Comparison of ENCODE assay signal across 15 cellular contexts in the genomic region with DNA sequence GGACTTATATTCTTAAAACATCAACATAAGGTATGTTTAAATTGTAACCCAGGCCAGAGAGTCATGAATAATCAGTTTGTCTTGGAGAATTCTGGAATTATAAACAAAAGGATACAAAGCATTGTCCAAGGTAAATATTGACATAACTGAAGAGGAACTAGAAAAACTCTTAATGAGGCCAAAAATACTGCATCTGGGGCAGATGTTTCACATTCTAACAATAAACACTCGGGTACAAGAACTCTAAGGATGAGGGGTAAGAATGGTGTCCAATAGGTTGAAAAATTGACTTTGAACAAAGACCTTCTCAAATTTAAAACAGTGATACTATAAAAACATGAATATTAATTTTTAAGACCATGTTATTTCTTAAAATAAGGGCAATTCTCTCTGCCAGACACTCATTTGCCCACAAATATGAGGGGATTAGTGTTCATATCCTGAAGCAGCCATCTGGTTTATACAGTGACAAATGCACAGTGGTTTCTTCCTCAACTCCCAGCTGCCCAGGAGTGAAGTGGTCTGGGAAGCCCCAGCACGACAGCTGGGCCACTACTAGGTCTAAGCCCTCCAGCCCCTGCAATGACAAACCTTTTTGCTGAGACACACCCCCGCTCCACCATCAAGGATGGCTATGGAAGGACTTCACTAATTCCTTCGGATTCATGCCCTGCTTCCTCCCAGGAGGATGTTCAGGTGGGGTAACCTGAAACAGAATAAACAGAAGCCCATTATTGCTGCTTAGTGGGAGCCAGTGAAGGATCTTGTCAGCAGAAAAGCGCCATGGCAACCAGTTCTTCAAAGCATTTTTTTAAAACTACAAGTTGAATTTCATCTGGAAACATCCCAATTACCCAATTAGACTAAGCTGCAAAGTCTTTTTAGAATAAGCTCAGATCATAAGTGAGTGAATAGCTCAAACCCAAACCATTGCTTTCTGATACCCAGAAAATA.
DNase-seq lines count a peak whose midpoint lies in the region; ATAC-seq and TF ChIP-seq lines count a peak whose summit lies in the region.
"Had no signal": no experiment of that assay in that cellular context is flagged by ENCODE, and none has a peak within 500 bp of the region (broad histone marks: within the 10 kb centered on the region; RNA-seq: fewer than 3 reads in every experiment).

No MANE protein-coding gene starts in this region.

- H3K4me3 ChIP-seq in lower lobe of right lung: no peak overlapping the region
- H3K4me3 ChIP-seq: thoracic aorta had no signal

- H3K27ac ChIP-seq in VCaP: peak overlapping the region; percentile 48
- no peak overlapping the region for H3K27ac ChIP-seq in lower lobe of right lung
- H3K27ac ChIP-seq: thoracic aorta had no signal

- H3K27me3 ChIP-seq in lower lobe of right lung (ENCODE audit: low read depth): no peaks in the 10 kb centered on the region

- no peaks in the 10 kb centered on the region for H3K9me3 ChIP-seq in lower lobe of right lung
- H3K9me3 ChIP-seq: Caco-2, thoracic aorta had no signal

- ATAC-seq in lower lobe of right lung (peak; percentile 32 to 49), GM19023 (IDR thresholded peaks at IDR 0.05; ENCODE audit: unreplicated experiment) (no peak), HG03442 (IDR thresholded peaks at IDR 0.05; ENCODE audit: unreplicated experiment) (no peak), HG03039 (IDR thresholded peaks at IDR 0.05; ENCODE audit: unreplicated experiment) (no peak)
- ATAC-seq: activated T-cell treated with anti-CD3 and anti-CD28 coated beads, Interleukin-2, amount 50 U/mL, for 4 hours; natural killer cell treated with Interleukin-12 subunit alpha and Interleukin-12 subunit beta and Interleukin-15 and Interleukin-18, amount 100 ng/mL, for 72 hours had no signal

- peaks cover 6% of the 10 kb centered on the region for H3K4me1 ChIP-seq in lower lobe of right lung

- peak; percentile 26 for DNase-seq in COR-L47 (lab: John Stamatoyannopoulos, UW)
- DNase-seq in NCI-H1092 treated with DMSO at 0.1 percent for 48 hours (lab: John Stamatoyannopoulos, UW): peak; percentile 62
- no peak for DNase-seq in lower lobe of right lung
- no peak for DNase-seq in globus pallidus (ENCODE audit: low spot score)
- DNase-seq: activated T-cell treated with anti-CD3 and anti-CD28 coated beads, Interleukin-2, amount 50 U/mL, for 4 hours; Caco-2; cerebellar nuclear complex; stimulated activated CD4-positive, alpha-beta T cell treated with anti-CD3 and anti-CD28 coated beads, Interleukin-4, amount 100 ng/mL, for 24 hours; T1000 had no signal

- TF ChIP-seq CTCF in VCaP (conservative IDR thresholded peaks at IDR 0.05) (no peak), lower lobe of right lung (IDR thresholded peaks at IDR 0.05) (no peak)

- H3K36me3 ChIP-seq in lower lobe of right lung: no peaks in the 10 kb centered on the region
- H3K36me3 ChIP-seq: thoracic aorta had no signal

- intact Hi-C loops in lower lobe of right lung (cut with DNase I): no loop called here

Comparison
In these comparisons a context has a peak if more than half of its experiments do, and no peak if none do; other contexts are left out.
1. DNase-seq: peak in COR-L47 (single experiment) and NCI-H1092 treated with DMSO at 0.1 percent for 48 hours (single experiment); none in lower lobe of right lung (single experiment) and globus pallidus (single experiment).
2. ATAC-seq: peak in lower lobe of right lung (2 of 2); none in GM19023 (single experiment), HG03442 (single experiment) and HG03039 (single experiment).